In genomic region chr5:111863801-111864200, GRCh38 we compare ENCODE assay signal across 18 cellular contexts.
DNase-seq lines count a peak whose midpoint lies in the region; ATAC-seq and TF ChIP-seq lines count a peak whose summit lies in the region.
"Had no signal": no experiment of that assay in that cellular context is flagged by ENCODE, and none has a peak within 500 bp of the region (broad histone marks: within the 10 kb centered on the region; RNA-seq: fewer than 3 reads in every experiment).

No MANE protein-coding gene starts in this region.

- intact Hi-C loops in left ventricle myocardium superior (cut with micrococcal nuclease): no loop called here

- TF ChIP-seq CTCF in fibroblast of mammary gland (conservative IDR thresholded peaks at IDR 0.05; ENCODE audit: control insufficient read depth, insufficient read depth, low read depth, low read length) (no peak), smooth muscle cell (IDR thresholded peaks at IDR 0.05; ENCODE audit: borderline replicate concordance, insufficient read depth, poor library complexity, severe bottlenecking) (no peak), nephron progenitor cell (IDR thresholded peaks at IDR 0.05) (no peak)

- no peaks in the 10 kb centered on the region for H3K4me1 Mint-ChIP-seq in nephron progenitor cell
- H3K4me1 Mint-ChIP-seq: CD14-positive monocyte, GM23338 had no signal

- no peak overlapping the region for H3K27ac ChIP-seq in smooth muscle cell (ENCODE audit: low read depth)
- H3K27ac ChIP-seq: A549, KMS-11 had no signal

- H3K27me3 Mint-ChIP-seq in nephron progenitor cell (ENCODE audit: low read depth, poor library complexity): peaks cover 11% of the 10 kb centered on the region

- no peaks in the 10 kb centered on the region for H3K36me3 ChIP-seq in smooth muscle cell (ENCODE audit: low read depth)

- no peak overlapping the region for H3K27ac Mint-ChIP-seq in nephron progenitor cell
- H3K27ac Mint-ChIP-seq: CD14-positive monocyte, GM23338 had no signal

- no peaks in the 10 kb centered on the region for H3K27me3 ChIP-seq in smooth muscle cell (ENCODE audit: low read depth)

- no peaks in the 10 kb centered on the region for H3K4me1 ChIP-seq in smooth muscle cell (ENCODE audit: low read depth)
- H3K4me1 ChIP-seq: A549, Caco-2 had no signal

- H3K36me3 Mint-ChIP-seq in nephron progenitor cell (ENCODE audit: low read depth): no peaks in the 10 kb centered on the region
- H3K36me3 Mint-ChIP-seq: CD14-positive monocyte had no signal

- no peak overlapping the region for H2AFZ ChIP-seq in smooth muscle cell (ENCODE audit: low read depth)
- H2AFZ ChIP-seq: GM23338 had no signal

- H3K9me3 Mint-ChIP-seq in nephron progenitor cell: no peaks in the 10 kb centered on the region

- DNase-seq in ELR (ENCODE audit: low read depth) (peak; percentile 2), M059J (ENCODE audit: low read depth) (peak; percentile 65), RPMI7951 (ENCODE audit: low read depth) (peak; percentile 19), fibroblast of mammary gland (ENCODE audit: low read depth) (peak; percentile 49), smooth muscle cell (lab: John Stamatoyannopoulos, UW; ENCODE audit: unreplicated experiment) (no peak), AG08395 (ENCODE audit: low spot score) (no peak), nephron progenitor cell (no peak), left ventricle myocardium superior (no peak)
- DNase-seq: Caco-2, GF-D8, NCI-H1048, NCI-H2227 treated with DMSO at 0.1 percent for 48 hours, NCI-H526 had no signal

- WGBS in smooth muscle cell (ENCODE audit: low lambda C conversion rate): 85% methylated on average over 1 of the region's 1 CpG

- H3K4me3 ChIP-seq in fibroblast of mammary gland (ENCODE audit: control insufficient read depth, low read depth, low read length) (no peak overlapping the region), smooth muscle cell (no peak overlapping the region)
- H3K4me3 ChIP-seq: A549, GM23338 had no signal

- no peaks in the 10 kb centered on the region for H3K79me2 ChIP-seq in smooth muscle cell (ENCODE audit: low read depth)

- H3K4me3 Mint-ChIP-seq in nephron progenitor cell: no peak overlapping the region
- H3K4me3 Mint-ChIP-seq: CD14-positive monocyte, GM23338 had no signal

- no peak overlapping the region for H3K9ac ChIP-seq in smooth muscle cell (ENCODE audit: low read depth)
- H3K9ac ChIP-seq: KMS-11 had no signal

- no peaks in the 10 kb centered on the region for H3K9me3 ChIP-seq in smooth muscle cell (replicated peaks; ENCODE audit: low read depth)
- H3K9me3 ChIP-seq: A549, Caco-2 had no signal

- no peaks in the 10 kb centered on the region for H4K20me1 ChIP-seq in smooth muscle cell (ENCODE audit: low read depth)

- no peak for ATAC-seq in left ventricle myocardium superior
- ATAC-seq: A549, GM23338, Right ventricle myocardium inferior had no signal

- H3F3A ChIP-seq in smooth muscle cell (ENCODE audit: low read depth): no peaks in the 10 kb centered on the region

- H3K4me2 ChIP-seq in smooth muscle cell: no peak overlapping the region
- H3K4me2 ChIP-seq: A549, GM23338, KMS-11 had no signal

Comparison
In these comparisons a context has a peak if more than half of its experiments do, and no peak if none do; other contexts are left out.
1. DNase-seq: peak in ELR (single experiment), M059J (single experiment), RPMI7951 (single experiment) and fibroblast of mammary gland (single experiment); none in smooth muscle cell (single experiment), AG08395 (single experiment), nephron progenitor cell (single experiment) and left ventricle myocardium superior (single experiment).